1 cellular context compared by ENCODE assay signal in the genomic region with DNA sequence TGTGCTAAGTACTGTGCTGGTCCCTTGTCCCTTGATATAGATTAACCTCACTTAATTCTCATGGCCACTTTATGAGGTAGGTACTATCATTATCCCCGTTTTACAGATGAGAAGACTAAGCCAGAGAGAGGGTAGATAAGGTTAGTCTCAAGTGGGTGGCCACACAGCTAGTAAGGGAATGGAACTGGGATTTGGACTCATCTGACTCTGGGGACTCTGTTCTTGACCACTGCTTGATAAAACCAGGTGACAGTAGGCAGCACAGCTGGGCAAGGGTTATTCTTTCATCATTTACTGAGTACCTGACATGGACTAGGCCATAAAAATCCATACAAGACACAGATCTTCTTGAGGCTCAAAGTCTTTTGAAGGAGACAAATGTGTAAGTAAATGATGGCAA.
A peak's percentile ranks its signal among the peaks of the same experiment; 100 is the strongest.
TF ChIP-seq lines count a peak whose summit lies in the region.

No MANE protein-coding gene starts in this region.

TF ChIP-seq in K562, 482 proteins besides CTCF, POLR2A, EP300 and RAD21 (continued from another document and continues in another):
- TF ChIP-seq, protein P1, sequence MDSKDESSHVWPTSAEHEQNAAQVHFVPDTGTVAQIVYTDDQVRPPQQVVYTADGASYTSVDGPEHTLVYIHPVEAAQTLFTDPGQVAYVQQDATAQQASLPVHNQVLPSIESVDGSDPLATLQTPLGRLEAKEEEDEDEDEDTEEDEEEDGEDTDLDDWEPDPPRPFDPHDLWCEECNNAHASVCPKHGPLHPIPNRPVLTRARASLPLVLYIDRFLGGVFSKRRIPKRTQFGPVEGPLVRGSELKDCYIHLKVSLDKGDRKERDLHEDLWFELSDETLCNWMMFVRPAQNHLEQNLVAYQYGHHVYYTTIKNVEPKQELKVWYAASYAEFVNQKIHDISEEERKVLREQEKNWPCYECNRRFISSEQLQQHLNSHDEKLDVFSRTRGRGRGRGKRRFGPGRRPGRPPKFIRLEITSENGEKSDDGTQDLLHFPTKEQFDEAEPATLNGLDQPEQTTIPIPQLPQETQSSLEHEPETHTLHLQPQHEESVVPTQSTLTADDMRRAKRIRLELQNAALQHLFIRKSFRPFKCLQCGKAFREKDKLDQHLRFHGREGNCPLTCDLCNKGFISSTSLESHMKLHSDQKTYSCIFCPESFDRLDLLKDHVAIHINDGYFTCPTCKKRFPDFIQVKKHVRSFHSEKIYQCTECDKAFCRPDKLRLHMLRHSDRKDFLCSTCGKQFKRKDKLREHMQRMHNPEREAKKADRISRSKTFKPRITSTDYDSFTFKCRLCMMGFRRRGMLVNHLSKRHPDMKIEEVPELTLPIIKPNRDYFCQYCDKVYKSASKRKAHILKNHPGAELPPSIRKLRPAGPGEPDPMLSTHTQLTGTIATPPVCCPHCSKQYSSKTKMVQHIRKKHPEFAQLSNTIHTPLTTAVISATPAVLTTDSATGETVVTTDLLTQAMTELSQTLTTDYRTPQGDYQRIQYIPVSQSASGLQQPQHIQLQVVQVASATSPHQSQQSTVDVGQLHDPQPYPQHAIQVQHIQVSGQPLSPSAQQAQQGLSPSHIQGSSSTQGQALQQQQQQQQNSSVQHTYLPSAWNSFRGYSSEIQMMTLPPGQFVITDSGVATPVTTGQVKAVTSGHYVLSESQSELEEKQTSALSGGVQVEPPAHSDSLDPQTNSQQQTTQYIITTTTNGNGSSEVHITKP (IDR thresholded peaks at IDR 0.05; ENCODE audit: partially characterized antibody), result no peak
- no peak for TF ChIP-seq ZNF146 (CRISPR knock-in tag; IDR thresholded peaks at IDR 0.05; ENCODE audit: unreplicated experiment)
- no peak for TF ChIP-seq ZNF274 (IDR thresholded peaks at IDR 0.05; ENCODE audit: borderline replicate concordance, low read depth, low read length)
- TF ChIP-seq ZFP91 (CRISPR knock-in tag; IDR thresholded peaks at IDR 0.05), result no peak
- no peak for TF ChIP-seq ARID2 (IDR thresholded peaks at IDR 0.05)
- TF ChIP-seq KDM4B (IDR thresholded peaks at IDR 0.05; ENCODE audit: borderline replicate concordance in 2 of 2, low read depth in 1 of 2), result no peak
- TF ChIP-seq ZNF583 (CRISPR knock-in tag; IDR thresholded peaks at IDR 0.05), result 0 out of 2 replicates have a peak, but pooled peaks have one; percentile 20
- TF ChIP-seq CC2D1A (IDR thresholded peaks at IDR 0.05), result no peak
- peak; percentile 15; the same call in 1 of the 2 replicates for TF ChIP-seq CBFA2T3 (IDR thresholded peaks at IDR 0.05)
- no peak for TF ChIP-seq GMEB1 (CRISPR knock-in tag; IDR thresholded peaks at IDR 0.05)
- no peak for TF ChIP-seq XRCC3 (IDR thresholded peaks at IDR 0.05)
- TF ChIP-seq, protein P2, sequence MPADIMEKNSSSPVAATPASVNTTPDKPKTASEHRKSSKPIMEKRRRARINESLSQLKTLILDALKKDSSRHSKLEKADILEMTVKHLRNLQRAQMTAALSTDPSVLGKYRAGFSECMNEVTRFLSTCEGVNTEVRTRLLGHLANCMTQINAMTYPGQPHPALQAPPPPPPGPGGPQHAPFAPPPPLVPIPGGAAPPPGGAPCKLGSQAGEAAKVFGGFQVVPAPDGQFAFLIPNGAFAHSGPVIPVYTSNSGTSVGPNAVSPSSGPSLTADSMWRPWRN (IDR thresholded peaks at IDR 0.05; ENCODE audit: low read depth), result no peak
- TF ChIP-seq CHD2 (IDR thresholded peaks at IDR 0.05; ENCODE audit: low read depth, low read length), result no peak
- TF ChIP-seq HMBOX1 (IDR thresholded peaks at IDR 0.05), result peak; percentile 62; the same call in 1 of the 2 replicates
- TF ChIP-seq PHTF2 (CRISPR knock-in tag; IDR thresholded peaks at IDR 0.05), result no peak
- TF ChIP-seq LCOR (CRISPR knock-in tag; IDR thresholded peaks at IDR 0.05), result no peak
- no peak for TF ChIP-seq RBM22 (IDR thresholded peaks at IDR 0.05; ENCODE audit: low read depth, low read length, poor library complexity, severe bottlenecking)
- no peak for TF ChIP-seq BDP1 (IDR thresholded peaks at IDR 0.05; ENCODE audit: insufficient read depth, insufficient read length)
- no peak for TF ChIP-seq SETDB1 (IDR thresholded peaks at IDR 0.05; ENCODE audit: low read length)
- TF ChIP-seq E2F1 (CRISPR knock-in tag; IDR thresholded peaks at IDR 0.05), result no peak
- TF ChIP-seq STAT6 (CRISPR knock-in tag; IDR thresholded peaks at IDR 0.05), result no peak
- TF ChIP-seq HNRNPL (IDR thresholded peaks at IDR 0.05; ENCODE audit: low read depth, low read length), result no peak
- TF ChIP-seq CHCHD3 (CRISPR knock-in tag; IDR thresholded peaks at IDR 0.05), result no peak
- TF ChIP-seq ZNF280A (IDR thresholded peaks at IDR 0.05; ENCODE audit: low read depth, partially characterized antibody), result no peak
- TF ChIP-seq ADNP (tag; IDR thresholded peaks at IDR 0.05), result 0 out of 2 replicates have a peak, but pooled peaks have one; percentile 21
- no peak for TF ChIP-seq TFAM (CRISPR knock-in tag; conservative IDR thresholded peaks at IDR 0.05)
- no peak for TF ChIP-seq ZNF133 (CRISPR knock-in tag; IDR thresholded peaks at IDR 0.05)
- TF ChIP-seq KLF1 (tag; IDR thresholded peaks at IDR 0.05), result 0 out of 2 replicates have a peak, but pooled peaks have one; percentile 40
- no peak for TF ChIP-seq ELF2 (CRISPR knock-in tag; IDR thresholded peaks at IDR 0.05)
- no peak for TF ChIP-seq KDM2B (CRISPR knock-in tag; IDR thresholded peaks at IDR 0.05)
- no peak for TF ChIP-seq TEAD4 (IDR thresholded peaks at IDR 0.05; ENCODE audit: low read length)
- no peak for TF ChIP-seq TEAD4 (CRISPR knock-in tag; IDR thresholded peaks at IDR 0.05; ENCODE audit: borderline replicate concordance)
- peak in 1 of 2 experiments; percentile 48; a peak in 1 of 4 replicates for TF ChIP-seq RCOR1 (IDR thresholded peaks at IDR 0.05; ENCODE audit: borderline replicate concordance in 1 of 2, low read depth in 2 of 2, low read length in 2 of 2)
- TF ChIP-seq ZFPM2 (CRISPR knock-in tag; IDR thresholded peaks at IDR 0.05), result no peak
- TF ChIP-seq, protein P3, sequence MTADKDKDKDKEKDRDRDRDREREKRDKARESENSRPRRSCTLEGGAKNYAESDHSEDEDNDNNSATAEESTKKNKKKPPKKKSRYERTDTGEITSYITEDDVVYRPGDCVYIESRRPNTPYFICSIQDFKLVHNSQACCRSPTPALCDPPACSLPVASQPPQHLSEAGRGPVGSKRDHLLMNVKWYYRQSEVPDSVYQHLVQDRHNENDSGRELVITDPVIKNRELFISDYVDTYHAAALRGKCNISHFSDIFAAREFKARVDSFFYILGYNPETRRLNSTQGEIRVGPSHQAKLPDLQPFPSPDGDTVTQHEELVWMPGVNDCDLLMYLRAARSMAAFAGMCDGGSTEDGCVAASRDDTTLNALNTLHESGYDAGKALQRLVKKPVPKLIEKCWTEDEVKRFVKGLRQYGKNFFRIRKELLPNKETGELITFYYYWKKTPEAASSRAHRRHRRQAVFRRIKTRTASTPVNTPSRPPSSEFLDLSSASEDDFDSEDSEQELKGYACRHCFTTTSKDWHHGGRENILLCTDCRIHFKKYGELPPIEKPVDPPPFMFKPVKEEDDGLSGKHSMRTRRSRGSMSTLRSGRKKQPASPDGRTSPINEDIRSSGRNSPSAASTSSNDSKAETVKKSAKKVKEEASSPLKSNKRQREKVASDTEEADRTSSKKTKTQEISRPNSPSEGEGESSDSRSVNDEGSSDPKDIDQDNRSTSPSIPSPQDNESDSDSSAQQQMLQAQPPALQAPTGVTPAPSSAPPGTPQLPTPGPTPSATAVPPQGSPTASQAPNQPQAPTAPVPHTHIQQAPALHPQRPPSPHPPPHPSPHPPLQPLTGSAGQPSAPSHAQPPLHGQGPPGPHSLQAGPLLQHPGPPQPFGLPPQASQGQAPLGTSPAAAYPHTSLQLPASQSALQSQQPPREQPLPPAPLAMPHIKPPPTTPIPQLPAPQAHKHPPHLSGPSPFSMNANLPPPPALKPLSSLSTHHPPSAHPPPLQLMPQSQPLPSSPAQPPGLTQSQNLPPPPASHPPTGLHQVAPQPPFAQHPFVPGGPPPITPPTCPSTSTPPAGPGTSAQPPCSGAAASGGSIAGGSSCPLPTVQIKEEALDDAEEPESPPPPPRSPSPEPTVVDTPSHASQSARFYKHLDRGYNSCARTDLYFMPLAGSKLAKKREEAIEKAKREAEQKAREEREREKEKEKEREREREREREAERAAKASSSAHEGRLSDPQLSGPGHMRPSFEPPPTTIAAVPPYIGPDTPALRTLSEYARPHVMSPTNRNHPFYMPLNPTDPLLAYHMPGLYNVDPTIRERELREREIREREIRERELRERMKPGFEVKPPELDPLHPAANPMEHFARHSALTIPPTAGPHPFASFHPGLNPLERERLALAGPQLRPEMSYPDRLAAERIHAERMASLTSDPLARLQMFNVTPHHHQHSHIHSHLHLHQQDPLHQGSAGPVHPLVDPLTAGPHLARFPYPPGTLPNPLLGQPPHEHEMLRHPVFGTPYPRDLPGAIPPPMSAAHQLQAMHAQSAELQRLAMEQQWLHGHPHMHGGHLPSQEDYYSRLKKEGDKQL (CRISPR knock-in tag; IDR thresholded peaks at IDR 0.05; ENCODE audit: borderline replicate concordance), result no peak
- no peak for TF ChIP-seq BRD4 (IDR thresholded peaks at IDR 0.05)
- TF ChIP-seq MITF (IDR thresholded peaks at IDR 0.05), result no peak
